22 cellular contexts compared by ENCODE assay signal in genomic region chr11:120001161-120002135, GRCh38.
DNase-seq lines count a peak whose midpoint lies in the region; ATAC-seq and TF ChIP-seq lines count a peak whose summit lies in the region.
"Had no signal": no experiment of that assay in that cellular context is flagged by ENCODE, and none has a peak within 500 bp of the region (broad histone marks: within the 10 kb centered on the region; RNA-seq: fewer than 3 reads in every experiment).

No MANE protein-coding gene starts in this region.

- TF ChIP-seq CTCF in BE2C (IDR thresholded peaks at IDR 0.05; ENCODE audit: low read depth, low read length) (0 out of 2 replicates have a peak, but pooled peaks have one; percentile 6), dorsolateral prefrontal cortex (IDR thresholded peaks at IDR 0.05 in 54 of 56, conservative IDR thresholded peaks at IDR 0.05 in 2 of 56; ENCODE audit: low read depth in 1 of 56, partially characterized antibody in 56 of 56) (no peak)

- intact Hi-C loops in dorsolateral prefrontal cortex (cut with DNase I) (no loop called here), Right ventricle myocardium inferior (cut with DNase I) (no loop called here)

- H3K27me3 ChIP-seq in BE2C (no peaks in the 10 kb centered on the region), dorsolateral prefrontal cortex (no peaks in the 10 kb centered on the region)
- H3K27me3 ChIP-seq: pancreas, vagina had no signal

- H3K27ac ChIP-seq in dorsolateral prefrontal cortex = peak overlapping the region in 45 of 59 donors; percentile 4 to 79 (median 49)
- H3K27ac ChIP-seq: esophagus muscularis mucosa, KMS-11, pancreas, vagina had no signal

- DNase-seq in BE2C (peak; percentile 56), NCI-H2227 (lab: John Stamatoyannopoulos, UW; ENCODE audit: unreplicated experiment) (peak; percentile 41), dorsolateral prefrontal cortex (no peak), retina (no peak), Right ventricle myocardium inferior (ENCODE audit: missing footprints) (no peak), KG1 (lab: John Stamatoyannopoulos, UW) (no peak)
- peak; percentile 37 for DNase-seq in Jurkat, Clone E6-1 (ENCODE audit: low read depth, low spot score)
- DNase-seq: activated CD4-positive, alpha-beta T cell treated with anti-CD3 and anti-CD28 coated beads for 36 hours; activated CD8-positive, alpha-beta memory T cell treated with anti-CD3 and anti-CD28 coated beads, Interleukin-2, amount 50 U/mL, for 4 hours; activated effector memory CD4-positive, alpha-beta T cell treated with anti-CD3 and anti-CD28 coated beads, Interleukin-2, amount 50 U/mL, for 16 hours; GF-D8; HFFc6; NCI-H1048; NCI-H526; pancreas; stimulated activated CD4-positive, alpha-beta T cell treated with anti-CD3 and anti-CD28 coated beads, Interleukin-1b, Interleukin-23, amount 100 ng/mL, for 48 hours had no signal

- no peak for ATAC-seq in Right ventricle myocardium inferior
- no peak for ATAC-seq in GM18909 (IDR thresholded peaks at IDR 0.05; ENCODE audit: poor library complexity, unreplicated experiment)
- ATAC-seq: activated CD4-positive, alpha-beta T cell treated with anti-CD3 and anti-CD28 coated beads for 36 hours; GM12878; pancreas had no signal

- H3K4me1 ChIP-seq in BE2C = peaks cover 20% of the 10 kb centered on the region
- H3K4me1 ChIP-seq: Caco-2, esophagus muscularis mucosa, pancreas, vagina had no signal

- no peaks in the 10 kb centered on the region for H3K36me3 ChIP-seq in BE2C
- H3K36me3 ChIP-seq: esophagus muscularis mucosa, pancreas, vagina had no signal

- no peaks in the 10 kb centered on the region for H3K9me3 ChIP-seq in BE2C
- H3K9me3 ChIP-seq: Caco-2, pancreas, vagina had no signal

- H3K4me3 ChIP-seq in BE2C (ENCODE audit: low read depth, low read length) (no peak overlapping the region), dorsolateral prefrontal cortex (peak overlapping the region in 5 of 59 donors; percentile 5 to 39 (median 19))
- H3K4me3 ChIP-seq in Jurkat, Clone E6-1 (ENCODE audit: low read length) = no peak overlapping the region
- H3K4me3 ChIP-seq: esophagus muscularis mucosa, GM12878, pancreas, vagina had no signal

Comparison
In these comparisons a context has a peak if more than half of its experiments do, and no peak if none do; other contexts are left out.
1. DNase-seq: peak in BE2C (single experiment), Jurkat, Clone E6-1 (single experiment) and NCI-H2227 (single experiment); none in dorsolateral prefrontal cortex (0 of 10), retina (single experiment), Right ventricle myocardium inferior (single experiment) and KG1 (single experiment).